In the genomic region with DNA sequence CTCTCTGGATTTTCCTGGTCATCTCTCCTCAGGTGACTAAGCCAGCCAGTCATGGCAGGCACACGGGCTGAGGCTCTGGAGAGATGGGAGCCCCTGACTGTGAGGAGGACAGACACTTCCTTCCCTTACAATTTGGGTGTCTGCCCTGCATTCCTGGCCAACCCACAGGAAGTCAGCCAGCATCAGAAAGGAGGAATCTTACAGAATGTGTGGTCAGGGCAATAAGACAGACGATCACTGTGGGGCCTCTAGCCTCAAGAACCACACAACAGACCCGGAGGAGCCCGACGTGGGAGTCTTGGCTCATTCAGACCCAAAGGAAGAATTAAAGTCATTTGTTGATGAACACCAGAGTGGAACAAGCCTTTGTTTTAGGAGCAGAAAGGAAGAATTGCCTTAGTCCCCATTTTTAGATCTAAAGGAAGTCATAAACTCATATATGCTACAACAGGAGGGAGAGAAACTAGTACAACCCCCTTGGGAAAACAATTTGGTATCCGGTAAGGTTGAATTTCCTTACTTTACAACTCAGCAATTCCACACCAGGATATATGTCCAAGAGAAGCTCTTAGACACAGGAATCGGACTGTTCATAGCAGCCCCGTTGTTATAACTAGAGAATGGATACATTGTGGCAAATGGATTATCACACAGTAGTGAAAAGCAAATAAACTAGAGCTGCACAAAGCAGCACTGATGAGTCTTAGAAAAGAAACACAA, we compare ENCODE assay signal across 9 cellular contexts.
DNase-seq lines count a peak whose midpoint lies in the region; ATAC-seq, FAIRE-seq and TF ChIP-seq lines count a peak whose summit lies in the region.
"Had no signal": no experiment of that assay in that cellular context is flagged by ENCODE, and none has a peak within 500 bp of the region (broad histone marks: within the 10 kb centered on the region; RNA-seq: fewer than 3 reads in every experiment).

No MANE protein-coding gene starts in this region.

- H3K36me3 ChIP-seq in astrocyte (ENCODE audit: insufficient read depth, low read length) (no peaks in the 10 kb centered on the region), upper lobe of right lung (no peaks in the 10 kb centered on the region)
- H3K36me3 ChIP-seq in CD8-positive, alpha-beta T cell (ENCODE audit: insufficient read depth, low read length) = no peaks in the 10 kb centered on the region

- no peak overlapping the region for H3K27ac Mint-ChIP-seq in activated naive CD8-positive, alpha-beta T cell treated with anti-CD3 and anti-CD28 coated beads, Interleukin-2, amount 10 ng/mL, durations not matched to agents 7 days and 5 days
- H3K27ac Mint-ChIP-seq in activated naive CD8-positive, alpha-beta T cell treated with anti-CD3 and anti-CD28 coated beads for 36 hours = no peak overlapping the region
- H3K27ac Mint-ChIP-seq in astrocyte (ENCODE audit: unreplicated experiment) = peak overlapping the region; percentile 97
- no peak overlapping the region for H3K27ac Mint-ChIP-seq in CD8-positive, alpha-beta T cell
- H3K27ac Mint-ChIP-seq: activated naive CD8-positive, alpha-beta T cell had no signal

- no peaks in the 10 kb centered on the region for H3K9me3 ChIP-seq in astrocyte (ENCODE audit: insufficient read depth, low read depth, low read length)
- H3K9me3 ChIP-seq in upper lobe of right lung = no peaks in the 10 kb centered on the region
- H3K9me3 ChIP-seq in CD8-positive, alpha-beta T cell (ENCODE audit: low read length) = no peaks in the 10 kb centered on the region

- no peaks in the 10 kb centered on the region for H3K36me3 Mint-ChIP-seq in activated naive CD8-positive, alpha-beta T cell treated with anti-CD3 and anti-CD28 coated beads, Interleukin-2, amount 10 ng/mL, durations not matched to agents 7 days and 5 days
- H3K36me3 Mint-ChIP-seq in activated naive CD8-positive, alpha-beta T cell treated with anti-CD3 and anti-CD28 coated beads for 36 hours = no peaks in the 10 kb centered on the region
- H3K36me3 Mint-ChIP-seq in astrocyte (ENCODE audit: low read depth, unreplicated experiment) = no peaks in the 10 kb centered on the region
- H3K36me3 Mint-ChIP-seq in CD8-positive, alpha-beta T cell = no peaks in the 10 kb centered on the region
- H3K36me3 Mint-ChIP-seq: activated naive CD8-positive, alpha-beta T cell had no signal

- H3K9me3 Mint-ChIP-seq in activated naive CD8-positive, alpha-beta T cell treated with anti-CD3 and anti-CD28 coated beads, Interleukin-2, amount 10 ng/mL, durations not matched to agents 7 days and 5 days = no peaks in the 10 kb centered on the region
- no peaks in the 10 kb centered on the region for H3K9me3 Mint-ChIP-seq in activated naive CD8-positive, alpha-beta T cell treated with anti-CD3 and anti-CD28 coated beads for 36 hours
- no peaks in the 10 kb centered on the region for H3K9me3 Mint-ChIP-seq in astrocyte (ENCODE audit: unreplicated experiment)
- H3K9me3 Mint-ChIP-seq in CD8-positive, alpha-beta T cell = no peaks in the 10 kb centered on the region

- H3K79me2 ChIP-seq in astrocyte (ENCODE audit: insufficient read depth, low read length) = peaks cover 4% of the 10 kb centered on the region

- H3K4me1 ChIP-seq in astrocyte (ENCODE audit: insufficient read depth, low read length) (peaks cover 53% of the 10 kb centered on the region), upper lobe of right lung (peaks cover 48% of the 10 kb centered on the region)
- no peaks in the 10 kb centered on the region for H3K4me1 ChIP-seq in CD8-positive, alpha-beta T cell (ENCODE audit: insufficient read depth, low read length)

- no peak overlapping the region for H3K4me3 Mint-ChIP-seq in activated naive CD8-positive, alpha-beta T cell treated with anti-CD3 and anti-CD28 coated beads, Interleukin-2, amount 10 ng/mL, durations not matched to agents 7 days and 5 days
- no peak overlapping the region for H3K4me3 Mint-ChIP-seq in activated naive CD8-positive, alpha-beta T cell treated with anti-CD3 and anti-CD28 coated beads for 36 hours
- peak overlapping the region; percentile 72 for H3K4me3 Mint-ChIP-seq in astrocyte (ENCODE audit: unreplicated experiment)
- no peak overlapping the region for H3K4me3 Mint-ChIP-seq in CD8-positive, alpha-beta T cell
- H3K4me3 Mint-ChIP-seq: activated naive CD8-positive, alpha-beta T cell had no signal

- no peaks in the 10 kb centered on the region for H3K27me3 ChIP-seq in astrocyte (ENCODE audit: insufficient read depth, low read length)
- H3K27me3 ChIP-seq in upper lobe of right lung = no peaks in the 10 kb centered on the region
- H3K27me3 ChIP-seq in CD8-positive, alpha-beta T cell (ENCODE audit: insufficient read depth, low read length) = no peaks in the 10 kb centered on the region

- peak; percentile 15 for DNase-seq in activated naive CD8-positive, alpha-beta T cell treated with anti-CD3 and anti-CD28 coated beads, Interleukin-2, amount 10 ng/mL, durations not matched to agents 7 days and 5 days
- no peak for DNase-seq in activated naive CD8-positive, alpha-beta T cell treated with anti-CD3 and anti-CD28 coated beads for 36 hours
- peak; percentile 99 for DNase-seq in astrocyte (ENCODE audit: low read depth)
- no peak for DNase-seq in left colon
- DNase-seq in upper lobe of right lung = no peak
- no peak for DNase-seq in NCI-H774 (lab: John Stamatoyannopoulos, UW)
- DNase-seq in DMS153 (lab: John Stamatoyannopoulos, UW) = no peak
- DNase-seq in CD8-positive, alpha-beta T cell = no peak

- POLR2A ChIA-PET in activated naive CD8-positive, alpha-beta T cell treated with anti-CD3 and anti-CD28 coated beads, Interleukin-2, amount 10 ng/mL, durations not matched to agents 7 days and 5 days (lab: Charles Lee) = no interaction called here
- POLR2A ChIA-PET in CD8-positive, alpha-beta T cell (lab: Charles Lee) = no interaction called here

- peak; percentile 99 for FAIRE-seq in astrocyte (lab: Jason Lieb, UNC)

- CTCF ChIA-PET in CD8-positive, alpha-beta T cell (lab: Charles Lee) = no interaction called here

- peaks cover 7% of the 10 kb centered on the region for H3K4me1 Mint-ChIP-seq in activated naive CD8-positive, alpha-beta T cell treated with anti-CD3 and anti-CD28 coated beads, Interleukin-2, amount 10 ng/mL, durations not matched to agents 7 days and 5 days
- H3K4me1 Mint-ChIP-seq in activated naive CD8-positive, alpha-beta T cell treated with anti-CD3 and anti-CD28 coated beads for 36 hours = peaks cover 7% of the 10 kb centered on the region
- peaks cover 65% of the 10 kb centered on the region for H3K4me1 Mint-ChIP-seq in astrocyte (ENCODE audit: low read depth, unreplicated experiment)
- H3K4me1 Mint-ChIP-seq in CD8-positive, alpha-beta T cell (ENCODE audit: low read depth) = no peaks in the 10 kb centered on the region

- ATAC-seq in activated naive CD8-positive, alpha-beta T cell treated with anti-CD3 and anti-CD28 coated beads, Interleukin-2, amount 10 ng/mL, durations not matched to agents 7 days and 5 days (ENCODE audit: low read depth) = no peak
- ATAC-seq in left colon (peak; percentile 33), upper lobe of right lung (peak; percentile 53)
- ATAC-seq in CD8-positive, alpha-beta T cell = no peak

- peak overlapping the region; percentile 62 for H3K9ac ChIP-seq in astrocyte (ENCODE audit: low read length)

- H3K4me3 ChIP-seq in astrocyte (ENCODE audit: insufficient read depth, low read depth, low read length) = peak overlapping the region; percentile 27
- H3K4me3 ChIP-seq in upper lobe of right lung = no peak overlapping the region
- H3K4me3 ChIP-seq in CD8-positive, alpha-beta T cell (ENCODE audit: low read depth, low read length) = no peak overlapping the region

- peaks cover 24% of the 10 kb centered on the region for H3K27me3 Mint-ChIP-seq in activated naive CD8-positive, alpha-beta T cell treated with anti-CD3 and anti-CD28 coated beads, Interleukin-2, amount 10 ng/mL, durations not matched to agents 7 days and 5 days
- peaks cover 20% of the 10 kb centered on the region for H3K27me3 Mint-ChIP-seq in activated naive CD8-positive, alpha-beta T cell treated with anti-CD3 and anti-CD28 coated beads for 36 hours
- H3K27me3 Mint-ChIP-seq in astrocyte (ENCODE audit: low read depth, unreplicated experiment) = peaks cover 3% of the 10 kb centered on the region
- H3K27me3 Mint-ChIP-seq in CD8-positive, alpha-beta T cell (ENCODE audit: low read depth) = peaks cover 13% of the 10 kb centered on the region

- TF ChIP-seq CTCF in astrocyte (IDR thresholded peaks at IDR 0.05; ENCODE audit: insufficient read depth, low read depth, low read length) (no peak), upper lobe of right lung (IDR thresholded peaks at IDR 0.05) (no peak)
- TF ChIP-seq CTCF in CD8-positive, alpha-beta T cell (IDR thresholded peaks at IDR 0.05) = no peak

- no peak overlapping the region for H2AFZ ChIP-seq in astrocyte (ENCODE audit: low read depth, low read length)

- H3K4me2 ChIP-seq in astrocyte (ENCODE audit: low read length) = peak overlapping the region; percentile 74

- H4K20me1 ChIP-seq in astrocyte (ENCODE audit: insufficient read depth, low read length) = no peaks in the 10 kb centered on the region

- intact Hi-C loops in left colon (cut with DNase I, micrococcal nuclease) (no loop called here), upper lobe of right lung (cut with DNase I) (no loop called here)
- intact Hi-C loops in CD8-positive, alpha-beta T cell (cut with DNase I, micrococcal nuclease) = no loop called here

- peak overlapping the region; percentile 85 for H3K27ac ChIP-seq in astrocyte (ENCODE audit: low read depth, low read length)
- H3K27ac ChIP-seq in upper lobe of right lung = peak overlapping the region; percentile 52
- no peak overlapping the region for H3K27ac ChIP-seq in CD8-positive, alpha-beta T cell (ENCODE audit: low read depth, low read length)

Comparison
In these comparisons a context has a peak if more than half of its experiments do, and no peak if none do; other contexts are left out.
1. DNase-seq: peak in activated naive CD8-positive, alpha-beta T cell treated with anti-CD3 and anti-CD28 coated beads, Interleukin-2, amount 10 ng/mL, durations not matched to agents 7 days and 5 days (single experiment) and astrocyte (single experiment); none in activated naive CD8-positive, alpha-beta T cell treated with anti-CD3 and anti-CD28 coated beads for 36 hours (single experiment), left colon (0 of 2), upper lobe of right lung (single experiment), NCI-H774 (single experiment), DMS153 (single experiment) and CD8-positive, alpha-beta T cell (0 of 7).
2. ATAC-seq: peak in left colon (single experiment) and upper lobe of right lung (single experiment); none in activated naive CD8-positive, alpha-beta T cell treated with anti-CD3 and anti-CD28 coated beads, Interleukin-2, amount 10 ng/mL, durations not matched to agents 7 days and 5 days (single experiment) and CD8-positive, alpha-beta T cell (single experiment).